ENCODE assay signal across 8 cellular contexts in genomic region chr2:108533832-108534576, GRCh38. TPM values are rescaled to one million over a fixed set of nuclear protein-coding genes. Genes with fewer than 3 reads are reported as not detected.
DNase-seq lines count a peak whose midpoint lies in the region; ATAC-seq and TF ChIP-seq lines count a peak whose summit lies in the region.

LIMS1 (plus strand) TSS chr2:108534470; CDS start chr2:108534563, 93 bp downstream.

- CTCF ChIA-PET in activated naive CD4-positive, alpha-beta T cell treated with anti-CD3 and anti-CD28 coated beads for 36 hours (lab: Charles Lee), result interaction anchor here (0.6 to 1.2 kb wide), 6 partner anchors 50 to 472 kb away, joined by 3 to 7 read pairs (median 3); no protein-coding TSS in a partner anchor

- DNase-seq in GF-D8 (lab: John Stamatoyannopoulos, UW), result peak; percentile 60
- DNase-seq in H7, result peak; percentile 97
- DNase-seq in M059J (ENCODE audit: low read depth), result peak; percentile 93
- DNase-seq in SK-N-DZ (ENCODE audit: low spot score), result peak; percentile 91
- peak; percentile 89 for DNase-seq in activated naive CD4-positive, alpha-beta T cell treated with anti-CD3 and anti-CD28 coated beads for 36 hours
- peak; percentile 20 to 94 (median 82) for DNase-seq in nucleus accumbens (lab: John Stamatoyannopoulos, UW)
- DNase-seq in superior temporal gyrus (ENCODE audit: extremely low spot score), result peak; percentile 73

- H3K27ac ChIP-seq in gastroesophageal sphincter, result peak within 1 kb of the TSS; percentile 72 to 98 (median 96)

- peak within 1 kb of the TSS; percentile 82 for H3K27ac Mint-ChIP-seq in activated naive CD4-positive, alpha-beta T cell treated with anti-CD3 and anti-CD28 coated beads for 36 hours

- peak; percentile 68 to 80 for TF ChIP-seq POLR2A in gastroesophageal sphincter (IDR thresholded peaks at IDR 0.05)

- no peaks in the 10 kb centered on the region for H3K9me3 Mint-ChIP-seq in activated naive CD4-positive, alpha-beta T cell treated with anti-CD3 and anti-CD28 coated beads for 36 hours

- H3K4me3 ChIP-seq in H7 (ENCODE audit: insufficient read depth, low read depth, low read length) (peak within 1 kb of the TSS; percentile 78), gastroesophageal sphincter (peak within 1 kb of the TSS; percentile 53 to 74)

- ATAC-seq in gastroesophageal sphincter, result peak; percentile 95

- peak in 1 of 4 experiments; percentile 44 for TF ChIP-seq CTCF in gastroesophageal sphincter (IDR thresholded peaks at IDR 0.05)

- intact Hi-C loops in activated naive CD4-positive, alpha-beta T cell treated with anti-CD3 and anti-CD28 coated beads for 36 hours (cut with micrococcal nuclease), result loop anchor here (1.0 to 10.0 kb wide), 8 partner anchors 41 to 498 kb away; partner anchors contain the start of genes EDAR, GCC2 and RANBP2

- peaks cover 31% of the 10 kb centered on the region for H3K4me1 Mint-ChIP-seq in activated naive CD4-positive, alpha-beta T cell treated with anti-CD3 and anti-CD28 coated beads for 36 hours (ENCODE audit: low read depth)

- H3K36me3 Mint-ChIP-seq in activated naive CD4-positive, alpha-beta T cell treated with anti-CD3 and anti-CD28 coated beads for 36 hours (ENCODE audit: low read depth), result no peaks in the 10 kb centered on the region

- H3K4me1 ChIP-seq in gastroesophageal sphincter, result peaks cover 0 to 47% (median 6%) of the 10 kb centered on the region in 3 donors

- H3K36me3 ChIP-seq in H7 (replicated peaks; ENCODE audit: control insufficient read depth, insufficient read depth, low read length) (no peaks in the 10 kb centered on the region), gastroesophageal sphincter (no peaks in the 10 kb centered on the region)

- 8% methylated on average over 4 of the region's 85 CpGs; no CpG with 5 or more reads in 1 of the 2 donors for WGBS in gastroesophageal sphincter (ENCODE audit: low coverage in 1 of 2), 2 donors

- no peaks in the 10 kb centered on the region for H3K9me3 ChIP-seq in gastroesophageal sphincter

- H3K4me3 Mint-ChIP-seq in activated naive CD4-positive, alpha-beta T cell treated with anti-CD3 and anti-CD28 coated beads for 36 hours, result peak within 1 kb of the TSS; percentile 96

- H3K27me3 ChIP-seq in H7 (ENCODE audit: control insufficient read depth, insufficient read depth, low read length), result no peaks in the 10 kb centered on the region
- H3K27me3 ChIP-seq in gastroesophageal sphincter, result no peaks in the 10 kb centered on the region

- TF ChIP-seq EP300 in gastroesophageal sphincter (IDR thresholded peaks at IDR 0.05), result no peak

- no peaks in the 10 kb centered on the region for H3K27me3 Mint-ChIP-seq in activated naive CD4-positive, alpha-beta T cell treated with anti-CD3 and anti-CD28 coated beads for 36 hours (ENCODE audit: low read depth)

RNA-seq across cellular contexts. Expression of gene LIMS1, which starts in this region (rescaled TPM):
- 53.7 and 58.1 TPM in 2 replicates for total RNA-seq in H7 (2014; rRNA removed; shearing (Covaris generic))
- total RNA-seq in M059J (2014; rRNA removed; shearing (Covaris generic)), result 20.3 and 37.8 TPM in 2 replicates
- polyA plus RNA-seq in SK-N-DZ (2014; cell fraction: cytosol; rRNA removed), result 16.6 and 26.5 TPM in 2 replicates
- polyA plus RNA-seq in SK-N-DZ (2014; cell fraction: nucleus; rRNA removed), result 2.9 and 3.7 TPM in 2 replicates
- total RNA-seq in activated naive CD4-positive, alpha-beta T cell treated with anti-CD3 and anti-CD28 coated beads for 36 hours, result 10 to 100 TPM; 43.8 to 47.1 TPM
- total RNA-seq in gastroesophageal sphincter, result 100 to 1,000 TPM in 3 of 4 donors, 10 to 100 TPM in 1; 79.6 to 119 (median 116) TPM

Comparison
In these comparisons a context has a peak if more than half of its experiments do, and no peak if none do; other contexts are left out.
1. Peak in every context shown above with its lines: DNase-seq, ATAC-seq, H3K4me3 ChIP-seq and H3K27ac ChIP-seq.